8 cellular contexts compared by ENCODE assay signal in genomic region chr12:58920102-58920955, GRCh38. TPM values are rescaled to one million over a fixed set of nuclear protein-coding genes. Genes with fewer than 3 reads are reported as not detected.
A peak's percentile ranks its signal among the peaks of the same experiment; 100 is the strongest.
DNase-seq lines count a peak whose midpoint lies in the region; ATAC-seq and TF ChIP-seq lines count a peak whose summit lies in the region.

TSS of gene LRIG3 (minus strand) at chr12:58920504. CDS start at chr12:58920235, 269 bp downstream.

- no peaks in the 10 kb centered on the region for H3K36me3 ChIP-seq in ACC112 (ENCODE audit: insufficient read depth, low read length)

- peak; percentile 73 for DNase-seq in NCI-H2029 (lab: John Stamatoyannopoulos, UW)
- peak; percentile 32 to 39 for DNase-seq in activated T-cell treated with anti-CD3 and anti-CD28 coated beads, Interleukin-2, amount 50 U/mL, for 48 hours
- peak; percentile 75 to 86 for DNase-seq in foreskin keratinocyte
- no peak for DNase-seq in natural killer cell treated with Interleukin-12 subunit alpha and Interleukin-12 subunit beta and Interleukin-15 and Interleukin-18, amount 100 ng/mL, for 72 hours (ENCODE audit: low spot score)
- no peak for DNase-seq in AML-193 (lab: John Stamatoyannopoulos, UW)

- peak within 1 kb of the TSS; percentile 53 for H3K27ac ChIP-seq in ACC112 (ENCODE audit: low read depth, low read length)
- H3K27ac ChIP-seq in foreskin keratinocyte: peak within 1 kb of the TSS; percentile 96

- H3K27me3 Mint-ChIP-seq in natural killer cell treated with Interleukin-12 subunit alpha and Interleukin-12 subunit beta and Interleukin-15 and Interleukin-18, amount 100 ng/mL, for 72 hours: peaks cover 9 to 13% of the 10 kb centered on the region in 2 donors

- TF ChIP-seq POLR2A in GM18505 (IDR thresholded peaks at IDR 0.05; ENCODE audit: borderline replicate concordance, extremely low read depth, insufficient read depth, insufficient read length): no peak

- peak within 1 kb of the TSS; percentile 88 for H2AFZ ChIP-seq in ACC112 (ENCODE audit: low read length, unreplicated experiment)

- peak within 1 kb of the TSS; percentile 88 for H3K4me3 ChIP-seq in ACC112 (ENCODE audit: low read depth, low read length)

- peaks cover 40% of the 10 kb centered on the region for H3K4me1 ChIP-seq in ACC112 (ENCODE audit: control insufficient read depth, insufficient read depth, low read length, unreplicated experiment)
- H3K4me1 ChIP-seq in foreskin keratinocyte: peaks cover 17% of the 10 kb centered on the region

- TF ChIP-seq CTCF in foreskin keratinocyte (conservative IDR thresholded peaks at IDR 0.05): peak; percentile 22

- peaks cover 46% of the 10 kb centered on the region for H3K79me2 ChIP-seq in ACC112 (ENCODE audit: control insufficient read depth, insufficient read depth, low read length, unreplicated experiment)

- H3K27me3 ChIP-seq in ACC112 (ENCODE audit: insufficient read depth, low read length) (no peaks in the 10 kb centered on the region), foreskin keratinocyte (no peaks in the 10 kb centered on the region)

- no peak within 1 kb of the TSS for H3K27ac Mint-ChIP-seq in natural killer cell treated with Interleukin-12 subunit alpha and Interleukin-12 subunit beta and Interleukin-15 and Interleukin-18, amount 100 ng/mL, for 72 hours

- ATAC-seq in GM18505 (IDR thresholded peaks at IDR 0.05; ENCODE audit: unreplicated experiment): peak; percentile 93
- peak; percentile 81 for ATAC-seq in HG02885 (IDR thresholded peaks at IDR 0.05; ENCODE audit: poor library complexity, unreplicated experiment)
- ATAC-seq in foreskin keratinocyte: peak; percentile 89
- peak; percentile 36 to 43 for ATAC-seq in natural killer cell treated with Interleukin-12 subunit alpha and Interleukin-12 subunit beta and Interleukin-15 and Interleukin-18, amount 100 ng/mL, for 72 hours

- no peak within 1 kb of the TSS for H3K4me3 Mint-ChIP-seq in natural killer cell treated with Interleukin-12 subunit alpha and Interleukin-12 subunit beta and Interleukin-15 and Interleukin-18, amount 100 ng/mL, for 72 hours

- no peaks in the 10 kb centered on the region for H3K36me3 Mint-ChIP-seq in natural killer cell treated with Interleukin-12 subunit alpha and Interleukin-12 subunit beta and Interleukin-15 and Interleukin-18, amount 100 ng/mL, for 72 hours

- H3K4me1 Mint-ChIP-seq in natural killer cell treated with Interleukin-12 subunit alpha and Interleukin-12 subunit beta and Interleukin-15 and Interleukin-18, amount 100 ng/mL, for 72 hours (ENCODE audit: low read depth in 2 of 2): no peaks in the 10 kb centered on the region

- H3K9me3 Mint-ChIP-seq in natural killer cell treated with Interleukin-12 subunit alpha and Interleukin-12 subunit beta and Interleukin-15 and Interleukin-18, amount 100 ng/mL, for 72 hours: peaks cover 8% of the 10 kb centered on the region

RNA-seq across cellular contexts. Expression of gene LRIG3, which starts in this region (rescaled TPM):
- total RNA-seq in foreskin keratinocyte: 25.9 TPM in 2 replicates
- polyA plus RNA-seq in foreskin keratinocyte: 4.8 and 6.6 TPM in 2 replicates
- total RNA-seq in natural killer cell treated with Interleukin-12 subunit alpha and Interleukin-12 subunit beta and Interleukin-15 and Interleukin-18, amount 100 ng/mL, for 72 hours: not detected

Comparison
In these comparisons a context has a peak if more than half of its experiments do, and no peak if none do; other contexts are left out.
1. RNA of gene LRIG3 (total RNA-seq): 25.9 TPM in foreskin keratinocyte; not detected in natural killer cell treated with Interleukin-12 subunit alpha and Interleukin-12 subunit beta and Interleukin-15 and Interleukin-18, amount 100 ng/mL, for 72 hours; every median in the first group is over 10 times any median in the second.
2. Peak in ATAC-seq in natural killer cell treated with Interleukin-12 subunit alpha and Interleukin-12 subunit beta and Interleukin-15 and Interleukin-18, amount 100 ng/mL, for 72 hours; RNA of the gene not detected or under 1 TPM.
3. ATAC-seq: peak in every context shown above with its lines; median percentile 93 in GM18505; 89 in foreskin keratinocyte; 81 in HG02885; 40 in natural killer cell treated with Interleukin-12 subunit alpha and Interleukin-12 subunit beta and Interleukin-15 and Interleukin-18, amount 100 ng/mL, for 72 hours.
4. DNase-seq: peak in NCI-H2029 (single experiment), activated T-cell treated with anti-CD3 and anti-CD28 coated beads, Interleukin-2, amount 50 U/mL, for 48 hours (2 of 2) and foreskin keratinocyte (2 of 2); none in natural killer cell treated with Interleukin-12 subunit alpha and Interleukin-12 subunit beta and Interleukin-15 and Interleukin-18, amount 100 ng/mL, for 72 hours (single experiment) and AML-193 (0 of 2).